13 cellular contexts compared by ENCODE assay signal in the genomic region with DNA sequence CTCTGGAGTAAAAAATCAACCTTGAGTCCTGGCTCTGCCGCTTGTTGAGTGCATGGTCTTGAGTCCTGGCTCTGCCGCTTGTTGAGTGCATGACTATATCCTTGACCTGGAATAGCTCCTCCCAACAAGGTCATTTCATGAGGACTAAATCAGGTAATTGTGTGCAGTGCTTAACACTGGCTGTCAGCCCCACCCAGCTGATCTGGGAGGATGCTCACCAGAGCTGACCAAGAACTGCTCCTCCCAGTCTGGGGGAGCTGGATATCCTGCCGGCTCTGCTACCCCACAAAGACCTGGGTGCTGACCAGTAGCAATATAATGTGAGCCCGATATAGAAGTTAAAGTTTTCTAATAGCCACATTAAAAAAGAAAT. TPM values are rescaled to one million over a fixed set of nuclear protein-coding genes. Genes with fewer than 3 reads are reported as not detected.
DNase-seq lines count a peak whose midpoint lies in the region; ATAC-seq, FAIRE-seq and TF ChIP-seq lines count a peak whose summit lies in the region.
"Had no signal": no experiment of that assay in that cellular context is flagged by ENCODE, and none has a peak within 500 bp of the region (broad histone marks: within the 10 kb centered on the region; RNA-seq: fewer than 3 reads in every experiment).

No MANE protein-coding gene starts in this region.

- H3K79me1 ChIP-seq in neuronal stem cell (ENCODE audit: low read depth, low read length): no peaks in the 10 kb centered on the region

- no peak overlapping the region for H2BK120ac ChIP-seq in neuronal stem cell (ENCODE audit: low read depth, low read length)

- H3K4me2 ChIP-seq in mammary epithelial cell (ENCODE audit: insufficient read depth, low read depth, low read length): no peak overlapping the region
- H3K4me2 ChIP-seq in neuronal stem cell (ENCODE audit: insufficient read depth, low read length, poor library complexity, severe bottlenecking): no peak overlapping the region

- H3K14ac ChIP-seq in neuronal stem cell (ENCODE audit: low read length): no peak overlapping the region

- no peaks in the 10 kb centered on the region for H3K79me2 ChIP-seq in mammary epithelial cell (ENCODE audit: insufficient read depth, low read length)

- H3K27ac ChIP-seq in mammary epithelial cell (ENCODE audit: insufficient read depth, low read depth, low read length) (no peak overlapping the region), kidney (ENCODE audit: low read depth in 2 of 2, low read length in 2 of 2) (peak overlapping the region; percentile 72 to 88), neuronal stem cell (replicated peaks; ENCODE audit: low read length) (no peak overlapping the region), tibial nerve (no peak overlapping the region)
- H3K27ac ChIP-seq: HL-60 had no signal

- no peak for ATAC-seq in HG03039 (IDR thresholded peaks at IDR 0.05; ENCODE audit: unreplicated experiment)

- H2BK5ac ChIP-seq in neuronal stem cell (ENCODE audit: low read length): peak overlapping the region; percentile 60

- no peak overlapping the region for H2BK15ac ChIP-seq in neuronal stem cell (ENCODE audit: low read length)

- dilution Hi-C loops in mammary epithelial cell (cut with HindIII; ENCODE audit: low sequenced_read_pairs): loop anchor here (25.0 kb wide), 1 partner anchor 277 kb away; the partner anchor contains the start of gene LYRM9

- H3K4ac ChIP-seq in neuronal stem cell (ENCODE audit: low read length): no peak overlapping the region

- TF ChIP-seq CTCF in MCF 10A (IDR thresholded peaks at IDR 0.05; ENCODE audit: unreplicated experiment): peak; percentile 1
- TF ChIP-seq CTCF in mammary epithelial cell (conservative IDR thresholded peaks at IDR 0.05 in 1 of 2, IDR thresholded peaks at IDR 0.05 in 1 of 2; ENCODE audit: extremely low read depth in 1 of 2, insufficient read depth in 1 of 2, low read depth in 1 of 2, low read length in 2 of 2): no peak
- no peak for TF ChIP-seq CTCF in kidney (IDR thresholded peaks at IDR 0.05; ENCODE audit: borderline replicate concordance, extremely low read depth, insufficient read depth)
- TF ChIP-seq CTCF in tibial nerve (IDR thresholded peaks at IDR 0.05): no peak

- no peak overlapping the region for H2AK5ac ChIP-seq in neuronal stem cell (ENCODE audit: low read depth, low read length)

- no peak overlapping the region for H3K23ac ChIP-seq in neuronal stem cell (ENCODE audit: low read depth, low read length, poor library complexity)

- CTCF ChIA-PET in MCF 10A (lab: Yijun Ruan, JAX) (interaction anchor here (0.8 to 26.4 kb wide), 14 partner anchors 9 to 383 kb away, joined by 3 to 580 read pairs (median 3); no protein-coding TSS in a partner anchor), mammary epithelial cell (lab: Charles Lee; ENCODE audit: low non-redundant PET) (no interaction called here)

- BruUV-seq in MCF 10A (replicated peaks; lab: Mats Ljungman, UMichigan): no TSS peak
- BruUV-seq in mammary epithelial cell (replicated peaks; lab: Mats Ljungman, UMichigan): no TSS peak

- no peak overlapping the region for H4K91ac ChIP-seq in neuronal stem cell (ENCODE audit: low read depth, low read length, poor library complexity)

- H3K9ac ChIP-seq in mammary epithelial cell (ENCODE audit: insufficient read depth, low read length) (no peak overlapping the region), kidney (ENCODE audit: low read length in 2 of 2) (peak overlapping the region in 1 of 2 donors; percentile 10), neuronal stem cell (ENCODE audit: low read depth, low read length, poor library complexity) (no peak overlapping the region)

- intact Hi-C loops in MCF 10A (cut with micrococcal nuclease): no loop called here
- intact Hi-C loops in mammary epithelial cell (cut with micrococcal nuclease): no loop called here
- intact Hi-C loops in kidney (cut with DNase I): no loop called here

- H3K27me3 ChIP-seq in mammary epithelial cell (ENCODE audit: insufficient read depth, low read length) (no peaks in the 10 kb centered on the region), neuronal stem cell (ENCODE audit: control insufficient read depth in 3 of 3, insufficient read depth in 3 of 3, low read depth in 1 of 3, low read length in 3 of 3) (no peaks in the 10 kb centered on the region), tibial nerve (no peaks in the 10 kb centered on the region)
- H3K27me3 ChIP-seq: BLaER1 had no signal

- H2BK12ac ChIP-seq in neuronal stem cell (ENCODE audit: low read length): no peak overlapping the region

- H3K27me3 Mint-ChIP-seq in MCF 10A (ENCODE audit: insufficient read depth, unreplicated experiment): no peaks in the 10 kb centered on the region
- H3K27me3 Mint-ChIP-seq: CD8-positive, alpha-beta memory T cell had no signal

- FAIRE-seq in kidney (lab: Jason Lieb, UNC): no peak
- FAIRE-seq: H1 had no signal

- peaks cover 5% of the 10 kb centered on the region for H3K4me1 Mint-ChIP-seq in MCF 10A (ENCODE audit: insufficient read depth, unreplicated experiment)
- H3K4me1 Mint-ChIP-seq: CD8-positive, alpha-beta memory T cell had no signal

- H3K4me1 ChIP-seq in mammary epithelial cell (ENCODE audit: insufficient read depth, low read length): no peaks in the 10 kb centered on the region
- peaks cover 15 to 19% of the 10 kb centered on the region in 2 donors for H3K4me1 ChIP-seq in kidney (ENCODE audit: control insufficient read depth in 1 of 2, insufficient read depth in 1 of 2, low read depth in 1 of 2, low read length in 2 of 2)
- H3K4me1 ChIP-seq in neuronal stem cell (ENCODE audit: control insufficient read depth in 2 of 2, insufficient read depth in 1 of 2, low read depth in 1 of 2, low read length in 2 of 2): no peaks in the 10 kb centered on the region
- peaks cover 0 to 7% (median 0%) of the 10 kb centered on the region in 4 donors for H3K4me1 ChIP-seq in tibial nerve
- H3K4me1 ChIP-seq: Caco-2 had no signal

- H2AFZ ChIP-seq in mammary epithelial cell (ENCODE audit: low read depth, low read length): no peak overlapping the region
- no peak overlapping the region for H2AFZ ChIP-seq in neuronal stem cell (ENCODE audit: low read length)

- DNase-seq in MCF 10A (ENCODE audit: unreplicated experiment) (no peak), mammary epithelial cell (no peak), kidney (no peak), neuronal stem cell (ENCODE audit: low spot score) (no peak), tibial nerve (ENCODE audit: low spot score in 2 of 2) (no peak), NAMALWA (ENCODE audit: low spot score) (no peak)
- DNase-seq: CD8-positive, alpha-beta memory T cell had no signal

- TF ChIP-seq EP300 in tibial nerve (IDR thresholded peaks at IDR 0.05): no peak

- no peaks in the 10 kb centered on the region for H3K9me3 Mint-ChIP-seq in MCF 10A (ENCODE audit: unreplicated experiment)
- H3K9me3 Mint-ChIP-seq: CD8-positive, alpha-beta memory T cell; HFFc6 had no signal

- no peak overlapping the region for H3K27ac Mint-ChIP-seq in MCF 10A (ENCODE audit: low read depth, unreplicated experiment)
- H3K27ac Mint-ChIP-seq: HFFc6 had no signal

- H3K36me3 Mint-ChIP-seq in MCF 10A (ENCODE audit: insufficient read depth, unreplicated experiment): no peaks in the 10 kb centered on the region

- POLR2A ChIA-PET in MCF 10A (lab: Yijun Ruan, JAX): interaction anchor here (1.1 kb wide), 1 partner anchor 188 kb away, joined by 4 read pairs; no protein-coding TSS in a partner anchor

- H3K36me3 ChIP-seq in mammary epithelial cell (ENCODE audit: insufficient read depth, low read length): no peaks in the 10 kb centered on the region
- H3K36me3 ChIP-seq in kidney (ENCODE audit: control insufficient read depth in 1 of 2, insufficient read depth in 2 of 2, low read length in 2 of 2): peaks cover 20 to 41% of the 10 kb centered on the region in 2 donors
- peaks cover 15 to 29% of the 10 kb centered on the region in 2 donors for H3K36me3 ChIP-seq in neuronal stem cell (replicated peaks in 1 of 2; ENCODE audit: control insufficient read depth in 2 of 2, insufficient read depth in 2 of 2, low read length in 2 of 2)
- peaks cover 0 to 100% (median 13%) of the 10 kb centered on the region in 3 donors for H3K36me3 ChIP-seq in tibial nerve

- H3K18ac ChIP-seq in neuronal stem cell (ENCODE audit: low read length): no peak overlapping the region

- H3K9me3 ChIP-seq in mammary epithelial cell (replicated peaks; ENCODE audit: insufficient read depth, low read length): no peaks in the 10 kb centered on the region
- H3K9me3 ChIP-seq in kidney (ENCODE audit: control insufficient read depth in 1 of 2, low read length in 2 of 2): no peaks in the 10 kb centered on the region
- H3K9me3 ChIP-seq in neuronal stem cell (replicated peaks in 1 of 2; ENCODE audit: control insufficient read depth in 2 of 2, insufficient read depth in 1 of 2, low read depth in 1 of 2, low read length in 2 of 2): no peaks in the 10 kb centered on the region
- H3K9me3 ChIP-seq in tibial nerve: no peaks in the 10 kb centered on the region
- H3K9me3 ChIP-seq: Caco-2 had no signal

- no peaks in the 10 kb centered on the region for H4K20me1 ChIP-seq in mammary epithelial cell (ENCODE audit: insufficient read depth, low read length)
- H4K20me1 ChIP-seq: BLaER1 had no signal

- in situ Hi-C loops in mammary epithelial cell (cut with MboI; ENCODE audit: low sequenced_read_pairs in 2 of 2): no loop called here

- 91% methylated on average over 4 of the region's 4 CpGs for WGBS in mammary epithelial cell (ENCODE audit: low coverage, missing lambda C conversion rate)
- no CpG with 5 or more reads among the region's 4 CpGs for WGBS in neuronal stem cell (ENCODE audit: extremely low coverage in 2 of 2, insufficient read length in 2 of 2, insufficient replicate concordance in 1 of 2), 2 donors
- WGBS in tibial nerve, 2 donors: 83 to 91% methylated on average over 4 of the region's 4 CpGs

- TF ChIP-seq POLR2A in tibial nerve (IDR thresholded peaks at IDR 0.05): no peak

- H4K8ac ChIP-seq in neuronal stem cell (ENCODE audit: low read depth, low read length): no peak overlapping the region

- H3K4me3 ChIP-seq in mammary epithelial cell (replicated peaks in 1 of 3; ENCODE audit: insufficient read depth in 1 of 3, low read depth in 2 of 3, low read length in 3 of 3) (no peak overlapping the region), kidney (ENCODE audit: low read length in 2 of 2) (no peak overlapping the region), neuronal stem cell (ENCODE audit: low read length in 2 of 2) (no peak overlapping the region), tibial nerve (no peak overlapping the region)
- H3K4me3 ChIP-seq: BLaER1 had no signal

- H3K4me3 Mint-ChIP-seq in MCF 10A (ENCODE audit: unreplicated experiment): no peak overlapping the region
- H3K4me3 Mint-ChIP-seq: CD8-positive, alpha-beta memory T cell; HFFc6 had no signal

RNA-seq across cellular contexts. Expression of gene LGALS9, which starts 20.7 kb away (rescaled TPM):
- 0.44 and 0.54 TPM in 2 replicates for total RNA-seq in MCF 10A (2022)
- under 1 TPM; 0.17 to 0.47 TPM for total RNA-seq in mammary epithelial cell
- 0.75 TPM for polyA plus RNA-seq in mammary epithelial cell
- polyA minus RNA-seq in mammary epithelial cell: not detected
- total RNA-seq in kidney: 50.8 TPM
- polyA plus RNA-seq in kidney (ENCODE audit: insufficient read depth, low read depth, low replicate concordance): 16.4 TPM
- 1.3 TPM for polyA plus RNA-seq in neuronal stem cell (2013, experiment 1 of 2)
- 1.8 TPM for polyA plus RNA-seq in neuronal stem cell (2013, experiment 2 of 2)
- 10 to 100 TPM; 11.9 to 73.5 (median 20.7) TPM for total RNA-seq in tibial nerve

Comparison
In these comparisons a context has a peak if more than half of its experiments do, and no peak if none do; other contexts are left out.
1. H3K27ac ChIP-seq: peak in kidney (2 of 2); none in mammary epithelial cell (single experiment), neuronal stem cell (single experiment) and tibial nerve (0 of 4).